26 cellular contexts compared by ENCODE assay signal in genomic region chr6:1438471-1438881, GRCh38. TPM values are rescaled to one million over a fixed set of nuclear protein-coding genes. Genes with fewer than 3 reads are reported as not detected.
"Had no signal": no experiment of that assay in that cellular context is flagged by ENCODE, and none has a peak within 500 bp of the region (broad histone marks: within the 10 kb centered on the region; RNA-seq: fewer than 3 reads in every experiment).

No MANE protein-coding gene starts in this region.

- H3K4me1 Mint-ChIP-seq: brain, immature natural killer cell, memory B cell had no signal

- H3K4me1 ChIP-seq: foreskin keratinocyte, pancreas, right atrium auricular region, uterus had no signal

- H3K36me3 ChIP-seq: esophagus muscularis mucosa, heart left ventricle, pancreas, right atrium auricular region, spleen, tibial nerve, uterus had no signal

- H3K27ac Mint-ChIP-seq: activated naive CD8-positive, alpha-beta T cell; immature natural killer cell; memory B cell had no signal

- H3K27ac ChIP-seq: esophagus muscularis mucosa, foreskin keratinocyte, heart left ventricle, pancreas, right atrium auricular region, spleen, tibial nerve, uterus had no signal

- H3K4me3 ChIP-seq: esophagus muscularis mucosa, heart left ventricle, pancreas, right atrium auricular region, spleen, tibial nerve, uterus had no signal

- H3K9me3 ChIP-seq: esophagus muscularis mucosa, heart left ventricle, pancreas, right atrium auricular region, tibial nerve, uterus had no signal

- H3K4me3 Mint-ChIP-seq: activated naive CD8-positive, alpha-beta T cell; brain; immature natural killer cell; memory B cell; natural killer cell treated with Interleukin-12 subunit alpha and Interleukin-12 subunit beta and Interleukin-15 and Interleukin-18, amount 100 ng/mL, for 72 hours had no signal

- H3K36me3 Mint-ChIP-seq: activated naive CD8-positive, alpha-beta T cell; brain; immature natural killer cell; memory B cell; natural killer cell treated with Interleukin-12 subunit alpha and Interleukin-12 subunit beta and Interleukin-15 and Interleukin-18, amount 100 ng/mL, for 72 hours had no signal

- DNase-seq: activated CD4-positive, alpha-beta T cell treated with anti-CD3 and anti-CD28 coated beads for 4 hours; activated CD4-positive, alpha-beta T cell treated with anti-CD3 and anti-CD28 coated beads, Interleukin-2, amount 50 U/mL, for 48 hours; activated CD4-positive, CD25-positive, alpha-beta regulatory T cell; activated CD8-positive, alpha-beta memory T cell treated with anti-CD3 and anti-CD28 coated beads for 24 hours; activated effector memory CD4-positive, alpha-beta T cell treated with Interleukin-2 at 50 U/mL for 16 hours; activated naive CD4-positive, alpha-beta T cell treated with Interleukin-2 at 50 U/mL for 16 hours; anterior cingulate cortex; foreskin keratinocyte; heart left ventricle; hypothalamus; immature natural killer cell; spleen; stimulated activated naive CD4-positive, alpha-beta T cell treated with Interleukin-2 at 50 U/mL for 16 hours; uterus had no signal

- H3K9me3 Mint-ChIP-seq: immature natural killer cell had no signal

- ATAC-seq: foreskin keratinocyte, pancreas had no signal

- FAIRE-seq: pancreas had no signal

RNA-seq across cellular contexts. Expression of gene FOXF2, which starts 49.1 kb away (rescaled TPM):
- total RNA-seq: mononuclear cell; myocyte; natural killer cell treated with Interleukin-12 subunit alpha and Interleukin-12 subunit beta and Interleukin-15 and Interleukin-18, amount 100 ng/mL, for 72 hours; pulmonary artery endothelial cell; spleen; T-helper 1 cell treated with Interleukin-12 subunit alpha and Interleukin-12 subunit beta and Interleukin-4 antibody, amounts not matched to agents 30 ng/mL and 1 ng/mL, for 36 hours; uterus had no signal
- polyA plus RNA-seq: immature natural killer cell, spleen had no signal
